Comparison of ENCODE assay signal across 15 cellular contexts in the genomic region with DNA sequence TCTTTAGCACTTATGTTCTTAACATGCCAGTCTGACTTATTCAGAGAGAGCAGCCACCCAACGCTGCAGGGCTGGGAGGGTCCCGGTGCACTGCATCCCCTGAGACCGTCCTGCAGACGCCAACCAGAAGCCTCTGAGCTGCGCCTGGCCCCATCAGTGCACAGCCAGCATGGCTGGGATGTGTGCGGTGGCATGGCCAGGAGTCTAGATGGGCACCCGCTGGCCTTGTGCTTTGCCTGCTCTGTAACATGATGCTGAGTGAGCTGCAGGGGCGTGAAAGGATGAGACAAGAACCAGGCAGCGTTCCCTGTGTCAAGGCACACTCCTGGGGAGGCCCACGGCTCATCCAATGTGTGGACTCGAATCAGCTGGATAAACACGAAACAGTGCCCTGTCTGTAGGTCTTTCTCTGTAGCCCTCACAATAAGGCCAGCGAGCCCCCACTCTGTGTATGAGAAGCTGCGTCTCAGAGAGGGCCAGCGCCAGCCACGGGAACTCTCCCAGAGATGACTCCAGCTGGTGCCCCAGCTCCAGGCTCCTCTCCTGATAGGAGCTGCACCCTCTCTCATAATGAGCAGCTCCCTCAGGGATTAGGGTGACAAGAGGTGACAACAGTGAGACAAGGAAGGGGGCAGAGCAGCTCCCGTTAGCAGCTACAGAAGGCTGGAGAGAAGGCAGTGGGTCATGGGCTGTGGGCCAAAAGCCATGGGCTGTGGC.
DNase-seq lines count a peak whose midpoint lies in the region; ATAC-seq and TF ChIP-seq lines count a peak whose summit lies in the region.
"Had no signal": no experiment of that assay in that cellular context is flagged by ENCODE, and none has a peak within 500 bp of the region (broad histone marks: within the 10 kb centered on the region; RNA-seq: fewer than 3 reads in every experiment).

No MANE protein-coding gene starts in this region.

- H3K36me3 ChIP-seq in mucosa of stomach (ENCODE audit: control insufficient read depth, insufficient read depth, low read length) (no peaks in the 10 kb centered on the region), stomach smooth muscle (ENCODE audit: control insufficient read depth in 2 of 2, insufficient read depth in 2 of 2, low read length in 2 of 2) (no peaks in the 10 kb centered on the region)
- H3K36me3 ChIP-seq: lower lobe of right lung had no signal

- peak overlapping the region; percentile 100 for H3K27ac Mint-ChIP-seq in chondrocyte (ENCODE audit: unreplicated experiment)
- no peak overlapping the region; the same call in 1 of the 2 replicates for H3K27ac Mint-ChIP-seq in HFFc6
- H3K27ac Mint-ChIP-seq: activated T-cell treated with anti-CD3 and anti-CD28 coated beads, Interleukin-2, amount 50 U/mL, for 72 hours; endodermal cell had no signal

- no peak overlapping the region for H3K4me3 ChIP-seq in mucosa of stomach (ENCODE audit: low read length)
- no peak overlapping the region for H3K4me3 ChIP-seq in stomach smooth muscle (ENCODE audit: low read length in 2 of 2)
- H3K4me3 ChIP-seq: lower lobe of right lung had no signal

- H3K9me3 ChIP-seq in mucosa of stomach (ENCODE audit: control insufficient read depth, low read length): no peaks in the 10 kb centered on the region
- no peaks in the 10 kb centered on the region for H3K9me3 ChIP-seq in stomach smooth muscle (ENCODE audit: control insufficient read depth in 2 of 2, low read length in 2 of 2)
- H3K9me3 ChIP-seq: lower lobe of right lung had no signal

- H3K9me3 Mint-ChIP-seq in chondrocyte (ENCODE audit: low read depth) (no peaks in the 10 kb centered on the region), HFFc6 (no peaks in the 10 kb centered on the region)

- TF ChIP-seq CTCF in chondrocyte (IDR thresholded peaks at IDR 0.05) (no peak), HFFc6 (IDR thresholded peaks at IDR 0.05) (no peak)

- H3K4me1 Mint-ChIP-seq in chondrocyte (ENCODE audit: low read depth) (peaks cover 95% of the 10 kb centered on the region), HFFc6 (ENCODE audit: low read depth) (peaks cover 54% of the 10 kb centered on the region)

- H3K27me3 ChIP-seq in mucosa of stomach (ENCODE audit: control insufficient read depth, insufficient read depth, low read length) (no peaks in the 10 kb centered on the region), stomach smooth muscle (ENCODE audit: control insufficient read depth in 1 of 2, insufficient read depth in 2 of 2, low read length in 2 of 2) (no peaks in the 10 kb centered on the region)

- DNase-seq in NCI-H2107 (lab: John Stamatoyannopoulos, UW) (peak; percentile 48), chondrocyte (ENCODE audit: low spot score) (no peak), HFFc6 (no peak)
- DNase-seq in activated CD8-positive, alpha-beta memory T cell treated with anti-CD3 and anti-CD28 coated beads, Interleukin-2, amount 50 U/mL, for 48 hours: no peak
- no peak for DNase-seq in activated CD4-positive, alpha-beta T cell treated with anti-CD3 and anti-CD28 coated beads for 1 hour
- DNase-seq: activated T-cell treated with anti-CD3 and anti-CD28 coated beads, Interleukin-2, amount 50 U/mL, for 72 hours; endodermal cell; head of caudate nucleus; lower lobe of right lung; NCI-H1105 treated with DMSO at 0.1 percent for 48 hours; stimulated activated CD4-positive, alpha-beta T cell treated with anti-CD3 and anti-CD28 coated beads, Interleukin-4, amount 100 ng/mL, for 4 hours had no signal

- H3K36me3 Mint-ChIP-seq in chondrocyte (ENCODE audit: low read depth) (peaks cover 20% of the 10 kb centered on the region), HFFc6 (ENCODE audit: low read depth) (no peaks in the 10 kb centered on the region; the same call in 1 of the 2 replicates)

- H3K4me3 Mint-ChIP-seq in chondrocyte (ENCODE audit: unreplicated experiment): no peak overlapping the region
- H3K4me3 Mint-ChIP-seq in HFFc6: no peak overlapping the region
- H3K4me3 Mint-ChIP-seq: activated T-cell treated with anti-CD3 and anti-CD28 coated beads, Interleukin-2, amount 50 U/mL, for 72 hours; endodermal cell; stimulated activated naive CD8-positive, alpha-beta T cell treated with anti-CD3 and anti-CD28 coated beads, Interleukin-15, Interleukin-2, amounts not matched to agents 100 ng/mL and 50 ng/mL, for 24 hours had no signal

- H3K27me3 Mint-ChIP-seq in chondrocyte (ENCODE audit: low read depth) (no peaks in the 10 kb centered on the region), HFFc6 (ENCODE audit: insufficient read depth) (peaks cover 2% of the 10 kb centered on the region; the same call in 1 of the 2 replicates)
- H3K27me3 Mint-ChIP-seq: stimulated activated naive CD8-positive, alpha-beta T cell treated with anti-CD3 and anti-CD28 coated beads, Interleukin-15, Interleukin-2, amounts not matched to agents 100 ng/mL and 50 ng/mL, for 24 hours had no signal

- peak overlapping the region; percentile 64 for H3K27ac ChIP-seq in stomach smooth muscle (ENCODE audit: low read length)
- H3K27ac ChIP-seq: lower lobe of right lung had no signal

- H3K4me1 ChIP-seq in mucosa of stomach (ENCODE audit: control insufficient read depth, insufficient read depth, low read length) (peaks cover 75% of the 10 kb centered on the region), stomach smooth muscle (ENCODE audit: control insufficient read depth, insufficient read depth, low read length) (peaks cover 51% of the 10 kb centered on the region)

- H3K9ac ChIP-seq in mucosa of stomach (ENCODE audit: low read length) (peak overlapping the region; percentile 44), stomach smooth muscle (ENCODE audit: low read length in 2 of 2) (peak overlapping the region in 1 of 2 donors; percentile 47)

- no peak for ATAC-seq in HG02938 (IDR thresholded peaks at IDR 0.05; ENCODE audit: unreplicated experiment)
- ATAC-seq: activated T-cell treated with anti-CD3 and anti-CD28 coated beads, Interleukin-2, amount 50 U/mL, for 72 hours had no signal
